Comparison of ENCODE assay signal across 29 cellular contexts in genomic region chr3:68771683-68772082, GRCh38.
"Had no signal": no experiment of that assay in that cellular context is flagged by ENCODE, and none has a peak within 500 bp of the region (broad histone marks: within the 10 kb centered on the region; RNA-seq: fewer than 3 reads in every experiment).

No MANE protein-coding gene starts in this region.

- H3K9me3 ChIP-seq: suprapubic skin, transverse colon had no signal

- H3K79me2 ChIP-seq: hepatocyte had no signal

- H3K4me2 ChIP-seq: hepatocyte, neural progenitor cell, smooth muscle cell had no signal

- H3K36me3 ChIP-seq: left ventricle myocardium inferior, neural progenitor cell, stomach, suprapubic skin, transverse colon had no signal

- H3K27me3 ChIP-seq: hepatocyte, neural progenitor cell, stomach, suprapubic skin, transverse colon had no signal

- H3K4me3 ChIP-seq: coronary artery, hepatocyte, left ventricle myocardium inferior, neural progenitor cell, smooth muscle cell, stomach, suprapubic skin, transverse colon had no signal

- ATAC-seq: activated T-cell treated with anti-CD3 and anti-CD28 coated beads, Interleukin-2, amount 50 U/mL, for 72 hours; naive thymus-derived CD8-positive, alpha-beta T cell; sciatic nerve; stimulated activated memory B cell treated with anti-CD40 and anti-IgM and Interleukin-4, amounts not matched to agents 10 μg/mL and 1 μg/mL and 100 μg/mL, for 72 hours had no signal

- H2AFZ ChIP-seq: hepatocyte, neural progenitor cell had no signal

- FAIRE-seq: frontal cortex, urothelium cell line had no signal

- H3K27ac ChIP-seq: coronary artery, hepatocyte, left ventricle myocardium inferior, neural progenitor cell, stomach, suprapubic skin, transverse colon had no signal

- DNase-seq: activated CD4-positive, alpha-beta memory T cell treated with anti-CD3 and anti-CD28 coated beads for 36 hours; activated CD4-positive, alpha-beta T cell treated with anti-CD3 and anti-CD28 coated beads for 48 hours; activated CD4-positive, CD25-positive, alpha-beta regulatory T cell; activated effector memory CD4-positive, alpha-beta T cell treated with Interleukin-2 at 50 U/mL for 16 hours; activated naive CD4-positive, alpha-beta T cell treated with anti-CD3 and anti-CD28 coated beads for 36 hours; activated naive CD8-positive, alpha-beta T cell treated with anti-CD3 and anti-CD28 coated beads, Interleukin-2, amount 10 ng/mL, durations not matched to agents 7 days and 5 days; activated T-cell treated with anti-CD3 and anti-CD28 coated beads, Interleukin-2, amount 50 U/mL, for 72 hours; amygdala; cerebellar nuclear complex; endodermal cell; glutamatergic neuron; immature natural killer cell; kidney glomerular epithelial cell; left ventricle myocardium inferior; naive thymus-derived CD8-positive, alpha-beta T cell; posterior cingulate gyrus; stimulated activated CD4-positive, alpha-beta T cell treated with anti-CD3 and anti-CD28 coated beads, Interleukin-15, amount 100 ng/mL, for 24 hours; stomach; T1000; transverse colon had no signal

- H3K4me1 ChIP-seq: left ventricle myocardium inferior, neural progenitor cell, stomach, suprapubic skin, transverse colon had no signal

- H3K9ac ChIP-seq: neural progenitor cell had no signal
